In the genomic region with DNA sequence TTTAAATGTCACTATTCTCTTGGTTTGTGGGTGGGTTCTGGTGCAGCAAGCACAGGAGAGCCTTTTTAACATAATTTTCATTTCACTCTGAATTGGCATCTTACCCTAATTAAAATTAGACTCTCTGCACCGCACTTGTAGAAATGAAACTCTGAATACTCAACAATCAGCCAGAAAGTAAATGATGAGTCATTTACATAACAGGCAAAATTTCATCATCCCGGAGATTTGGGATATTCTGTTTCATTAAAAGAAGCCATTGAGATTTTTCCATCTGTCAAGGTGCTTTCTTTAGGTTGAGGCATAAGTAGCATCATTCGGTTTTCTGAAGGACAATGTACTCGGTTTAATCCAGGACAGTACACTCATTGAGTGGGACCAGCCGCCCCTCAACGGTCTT, we compare ENCODE assay signal across 19 cellular contexts.
A peak's percentile ranks its signal among the peaks of the same experiment; 100 is the strongest.
DNase-seq lines count a peak whose midpoint lies in the region; ATAC-seq, FAIRE-seq and TF ChIP-seq lines count a peak whose summit lies in the region.
"Had no signal": no experiment of that assay in that cellular context is flagged by ENCODE, and none has a peak within 500 bp of the region (broad histone marks: within the 10 kb centered on the region; RNA-seq: fewer than 3 reads in every experiment).

No MANE protein-coding gene starts in this region.

- peak overlapping the region; percentile 86 for H2AK9ac ChIP-seq in IMR-90 (replicated peaks; ENCODE audit: low read depth, low read length, poor library complexity)

- POLR2A ChIA-PET in IMR-90 (lab: Charles Lee; ENCODE audit: unreplicated experiment) (no interaction called here), K562 (lab: Yijun Ruan, JAX) (no interaction called here)

- dilution Hi-C loops in IMR-90 (cut with HindIII; ENCODE audit: low sequenced_read_pairs, unreplicated experiment), result no loop called here

- H2BK15ac ChIP-seq in IMR-90 (ENCODE audit: low read depth, low read length), result peak overlapping the region; percentile 83; the same call in 2 of the 3 replicates

- H2AK5ac ChIP-seq in IMR-90 (ENCODE audit: low read depth, low read length), result peak overlapping the region; percentile 90

- in situ Hi-C loops in IMR-90 (cut with MboI; ENCODE audit: low sequenced_read_pairs), result no loop called here
- in situ Hi-C loops in K562 (cut with MboI), result no loop called here

- peaks cover 29% of the 10 kb centered on the region for H4K20me1 ChIP-seq in IMR-90 (ENCODE audit: insufficient read depth, low read length)
- H4K20me1 ChIP-seq in K562 (replicated peaks; ENCODE audit: control insufficient read depth, insufficient read depth, low read length), result no peaks in the 10 kb centered on the region

- no peak for TF ChIP-seq EP300 in K562 (IDR thresholded peaks at IDR 0.05; ENCODE audit: low read length)

- H3K14ac ChIP-seq in IMR-90 (replicated peaks; ENCODE audit: low read depth, low read length), result peak overlapping the region; percentile 75

- H4K91ac ChIP-seq in IMR-90 (ENCODE audit: insufficient read depth, low read depth, low read length), result peak overlapping the region; percentile 84

- H3K9me3 ChIP-seq in IMR-90 (ENCODE audit: control insufficient read depth, insufficient read depth, low read length) (no peaks in the 10 kb centered on the region), K562 (replicated peaks; ENCODE audit: control insufficient read depth, insufficient read depth, low read depth, low read length) (no peaks in the 10 kb centered on the region), SJCRH30 (replicated peaks) (no peaks in the 10 kb centered on the region)
- H3K9me3 ChIP-seq: gastroesophageal sphincter had no signal

- H3K9ac ChIP-seq in IMR-90 (ENCODE audit: low read depth, low read length) (no peak overlapping the region), K562 (ENCODE audit: insufficient read depth in 1 of 2, low read depth in 2 of 2, low read length in 2 of 2) (no peak overlapping the region)

- peak overlapping the region; percentile 88 for H3K4ac ChIP-seq in IMR-90 (ENCODE audit: low read depth, low read length)

- peak overlapping the region; percentile 91 for H2BK120ac ChIP-seq in IMR-90 (ENCODE audit: low read depth, low read length)

- peak overlapping the region; percentile 57; the same call in 1 of the 2 replicates for H3K23ac ChIP-seq in IMR-90 (ENCODE audit: low read depth, low read length)

- TF ChIP-seq POLR2A in IMR-90 (IDR thresholded peaks at IDR 0.05; ENCODE audit: low read depth, low read length), result no peak
- TF ChIP-seq POLR2A in K562 (conservative IDR thresholded peaks at IDR 0.05), result no peak

- H2AFZ ChIP-seq in IMR-90 (replicated peaks; ENCODE audit: low read length, poor library complexity) (no peak overlapping the region), K562 (ENCODE audit: low read depth, low read length) (no peak overlapping the region; the same call in 1 of the 2 replicates)

- 88% methylated on average over 4 of the region's 6 CpGs; no CpG with 5 or more reads in 1 of the 2 experiments for WGBS in IMR-90 (ENCODE audit: extremely low coverage in 2 of 2, insufficient read length in 1 of 2), 2 experiments
- 3% methylated on average over 6 of the region's 6 CpGs for WGBS in K562 (ENCODE audit: insufficient coverage, low coverage, missing lambda C conversion rate)

- H3K4me3 ChIP-seq in IMR-90 (ENCODE audit: insufficient read depth, low read depth, low read length), result no peak overlapping the region
- H3K4me3 ChIP-seq in K562, result no peak overlapping the region
- H3K4me3 ChIP-seq in SJCRH30, result no peak overlapping the region
- H3K4me3 ChIP-seq: gastroesophageal sphincter had no signal

- H3K36me3 ChIP-seq in IMR-90 (ENCODE audit: control insufficient read depth, insufficient read depth, low read length) (peaks cover 9% of the 10 kb centered on the region; the same call in 1 of the 2 replicates), K562 (ENCODE audit: control insufficient read depth, insufficient read depth, low read length) (no peaks in the 10 kb centered on the region), SJCRH30 (no peaks in the 10 kb centered on the region)
- H3K36me3 ChIP-seq: gastroesophageal sphincter had no signal

- TF ChIP-seq CTCF in IMR-90 (conservative IDR thresholded peaks at IDR 0.05; ENCODE audit: low read depth, low read length) (no peak), K562 (IDR thresholded peaks at IDR 0.05 in 2 of 3, conservative IDR thresholded peaks at IDR 0.05 in 1 of 3; ENCODE audit: insufficient read depth in 2 of 3, low read depth in 1 of 3, low read length in 3 of 3) (no peak)

- CTCF ChIA-PET in IMR-90 (lab: Yijun Ruan, JAX), result no interaction called here
- CTCF ChIA-PET in K562 (lab: Yijun Ruan, JAX; ENCODE audit: low intra/inter-chr PET ratio), result no interaction called here

- intact Hi-C loops in IMR-90 (cut with micrococcal nuclease) (no loop called here), K562 (cut with micrococcal nuclease) (no loop called here)

- H3K79me2 ChIP-seq in K562 (ENCODE audit: control insufficient read depth, insufficient read depth, low read length), result no peaks in the 10 kb centered on the region

- peak overlapping the region; percentile 65 for H2BK5ac ChIP-seq in IMR-90 (ENCODE audit: low read depth, low read length, poor library complexity, severe bottlenecking)

- peak overlapping the region; percentile 60 for H3K27ac ChIP-seq in IMR-90 (ENCODE audit: insufficient read depth, low read length)
- H3K27ac ChIP-seq in K562 (ENCODE audit: extremely low read depth, low read depth, low read length), result no peak overlapping the region
- no peak overlapping the region for H3K27ac ChIP-seq in SJCRH30

- H3K18ac ChIP-seq in IMR-90 (ENCODE audit: low read depth, low read length), result peak overlapping the region; percentile 79

- H3K9me1 ChIP-seq in IMR-90 (ENCODE audit: insufficient read depth, low read length), result peaks cover 44% of the 10 kb centered on the region
- no peaks in the 10 kb centered on the region for H3K9me1 ChIP-seq in K562 (ENCODE audit: control insufficient read depth, insufficient read depth, low read length)

- ATAC-seq in IMR-90 (ENCODE audit: low read depth) (no peak), K562 (no peak), HG03442 (IDR thresholded peaks at IDR 0.05; ENCODE audit: unreplicated experiment) (no peak), GM21367 (IDR thresholded peaks at IDR 0.05; ENCODE audit: unreplicated experiment) (no peak)
- ATAC-seq: activated CD8-positive, alpha-beta T cell treated with anti-CD3 and anti-CD28 coated beads, Interleukin-2, amount 10 ng/mL, durations not matched to agents 7 days and 5 days; gastroesophageal sphincter; Right ventricle myocardium inferior had no signal

- peak overlapping the region; percentile 91 for H4K5ac ChIP-seq in IMR-90 (ENCODE audit: low read depth, low read length)

- peak overlapping the region; percentile 94 for H2BK20ac ChIP-seq in IMR-90 (ENCODE audit: low read depth, low read length)

- no peak overlapping the region for H3K56ac ChIP-seq in IMR-90 (ENCODE audit: extremely low read depth, insufficient read depth, low read length)

- H3K4me2 ChIP-seq in IMR-90 (ENCODE audit: low read depth, low read length), result peak overlapping the region; percentile 42
- H3K4me2 ChIP-seq in K562 (ENCODE audit: insufficient read depth, low read length), result no peak overlapping the region

- H4K8ac ChIP-seq in IMR-90 (ENCODE audit: low read depth in 2 of 2, low read length in 2 of 2), result peak overlapping the region; percentile 18 to 64; a peak in 3 of 4 replicates

- peaks cover 40% of the 10 kb centered on the region for H3K4me1 ChIP-seq in IMR-90 (ENCODE audit: control insufficient read depth, insufficient read depth, low read length)
- H3K4me1 ChIP-seq in K562 (replicated peaks in 1 of 2; ENCODE audit: control insufficient read depth in 2 of 2, insufficient read depth in 2 of 2, low read length in 2 of 2), result no peaks in the 10 kb centered on the region; a peak in 1 of 5 replicates
- peaks cover 21% of the 10 kb centered on the region for H3K4me1 ChIP-seq in SJCRH30

- no peak for FAIRE-seq in K562 (lab: Jason Lieb, UNC)
- FAIRE-seq in HTR-8/SVneo (lab: Jason Lieb, UNC), result no peak
- FAIRE-seq: colon had no signal

- H3K27me3 ChIP-seq in IMR-90 (ENCODE audit: control insufficient read depth, insufficient read depth, low read length), result no peaks in the 10 kb centered on the region
- H3K27me3 ChIP-seq in K562 (ENCODE audit: control insufficient read depth in 2 of 2, insufficient read depth in 2 of 2, low read length in 2 of 2), result peaks cover 21 to 52% of the 10 kb centered on the region in 2 experiments
- H3K27me3 ChIP-seq in SJCRH30, result no peaks in the 10 kb centered on the region
- H3K27me3 ChIP-seq: gastroesophageal sphincter had no signal

- peaks cover 49 to 71% of the 10 kb centered on the region in 2 experiments for H3K79me1 ChIP-seq in IMR-90 (ENCODE audit: low read depth in 1 of 2, low read length in 2 of 2)

- DNase-seq in AG20443 (ENCODE audit: low spot score), result peak; percentile 61
- peak; percentile 76 for DNase-seq in IMR-90
- no peak for DNase-seq in K562 (ENCODE audit: extremely low read depth in 1 of 4, low spot score in 3 of 4)
- DNase-seq in iris pigment epithelial cell (ENCODE audit: low read depth), result peak; percentile 70
- DNase-seq in SJCRH30, result no peak
- no peak for DNase-seq in HTR-8/SVneo (ENCODE audit: insufficient read length, low spot score)
- DNase-seq: activated CD8-positive, alpha-beta T cell treated with anti-CD3 and anti-CD28 coated beads, Interleukin-2, amount 10 ng/mL, durations not matched to agents 7 days and 5 days; activated naive CD4-positive, alpha-beta T cell treated with Interleukin-2 at 50 U/mL for 16 hours; C1 segment of cervical spinal cord; GF-D8; islet precursor cell; NCI-H526 treated with DMSO at 0.1 percent for 48 hours; stimulated activated CD4-positive, alpha-beta T cell treated with anti-CD3 and anti-CD28 coated beads, Interleukin-4, amount 100 ng/mL, for 24 hours; stimulated activated naive CD4-positive, alpha-beta T cell had no signal

- TF ChIP-seq RAD21 in IMR-90 (IDR thresholded peaks at IDR 0.05; ENCODE audit: low read length), result no peak
- no peak for TF ChIP-seq RAD21 in K562 (CRISPR knock-in tag; conservative IDR thresholded peaks at IDR 0.05 in 1 of 2, IDR thresholded peaks at IDR 0.05 in 1 of 2)

- BruUV-seq in IMR-90 (replicated peaks; lab: Mats Ljungman, UMichigan) (no TSS peak), K562 (replicated peaks; lab: Mats Ljungman, UMichigan) (no TSS peak)

TF ChIP-seq in IMR-90, 13 proteins besides CTCF, POLR2A, EP300 and RAD21 (continues in another document):
- no peak for TF ChIP-seq MAZ (IDR thresholded peaks at IDR 0.05; ENCODE audit: borderline replicate concordance, low read depth, low read length)

TF ChIP-seq in K562, 482 proteins besides CTCF, POLR2A, EP300 and RAD21 (continues in another document):
- TF ChIP-seq RHOXF2B (CRISPR knock-in tag; conservative IDR thresholded peaks at IDR 0.05) (no peak), CEBPG (CRISPR knock-in tag; IDR thresholded peaks at IDR 0.05) (no peak), CEBPG (tag; conservative IDR thresholded peaks at IDR 0.05 in 1 of 2, IDR thresholded peaks at IDR 0.05 in 1 of 2) (peak in 1 of 2 experiments; percentile 67; a peak in 2 of 4 replicates)

Comparison
In these comparisons a context has a peak if more than half of its experiments do, and no peak if none do; other contexts are left out.
1. DNase-seq: peak in AG20443 (single experiment), IMR-90 (single experiment) and iris pigment epithelial cell (single experiment); none in K562 (0 of 4), SJCRH30 (0 of 2) and HTR-8/SVneo (single experiment).